Comparison of ENCODE assay signal across 29 cellular contexts in genomic region chr5:45261125-45261524, GRCh38.
"Had no signal": no experiment of that assay in that cellular context is flagged by ENCODE, and none has a peak within 500 bp of the region (broad histone marks: within the 10 kb centered on the region; RNA-seq: fewer than 3 reads in every experiment).

No MANE protein-coding gene starts in this region.

- DNase-seq: activated B cell treated with CpG ODN at 0.5 μM for 24 hours; activated CD4-positive, alpha-beta T cell treated with anti-CD3 and anti-CD28 coated beads for 48 hours; activated CD4-positive, alpha-beta T cell treated with anti-CD3 and anti-CD28 coated beads, Interleukin-2, amount 50 U/mL, for 1 hour; activated CD4-positive, alpha-beta T cell treated with anti-CD3 and anti-CD28 coated beads, Interleukin-2, amount 50 U/mL, for 48 hours; activated CD8-positive, alpha-beta memory T cell treated with anti-CD3 and anti-CD28 coated beads for 24 hours; activated CD8-positive, alpha-beta T cell treated with anti-CD3 and anti-CD28 coated beads for 36 hours; activated effector memory CD4-positive, alpha-beta T cell treated with Interleukin-2 at 50 U/mL for 16 hours; activated gamma-delta T cell treated with Interleukin-2 at 50 U/mL for 16 hours; activated naive CD4-positive, alpha-beta T cell treated with anti-CD3 and anti-CD28 coated beads, Interleukin-2, amount 50 U/mL, for 16 hours; activated naive CD4-positive, alpha-beta T cell treated with Interleukin-2 at 50 U/mL for 16 hours; activated T-cell treated with anti-CD3 and anti-CD28 coated beads, Interleukin-2, amount 50 U/mL, for 4 hours; amniotic stem cell; anterior cingulate cortex; brain microvascular endothelial cell; dermis blood vessel endothelial cell; effector CD4-positive, alpha-beta T cell; effector memory CD8-positive, alpha-beta T cell; foreskin fibroblast; head of caudate nucleus; T-helper 1 cell; T-helper 17 cell; T1000; WERI-Rb-1 had no signal

- H3K27me3 ChIP-seq: brain microvascular endothelial cell had no signal

- ATAC-seq: activated CD4-positive, CD25-positive, alpha-beta regulatory T cell treated with anti-CD3 and anti-CD28 coated beads, Interleukin-2, amount 50 U/mL, for 24 hours; activated CD8-positive, alpha-beta T cell treated with anti-CD3 and anti-CD28 coated beads for 36 hours; activated T-cell treated with anti-CD3 and anti-CD28 coated beads, Interleukin-2, amount 50 U/mL, for 4 hours; activated T-helper 17 cell treated with anti-CD3 and anti-CD28 coated beads, Interleukin-2, amount 50 U/mL, for 72 hours; effector memory CD8-positive, alpha-beta T cell; T-helper 17 cell had no signal

- FAIRE-seq: astrocyte, bronchial epithelial cell, frontal cortex had no signal

- H3K27ac ChIP-seq: brain microvascular endothelial cell, coronary artery, WERI-Rb-1 had no signal

- H3K4me3 ChIP-seq: coronary artery had no signal

- H3K36me3 ChIP-seq: brain microvascular endothelial cell, WERI-Rb-1 had no signal
